Comparison of ENCODE assay signal across 23 cellular contexts in genomic region chr14:105053421-105053820, GRCh38. TPM values are rescaled to one million over a fixed set of nuclear protein-coding genes. Genes with fewer than 3 reads are reported as not detected.
DNase-seq lines count a peak whose midpoint lies in the region; ATAC-seq, FAIRE-seq and TF ChIP-seq lines count a peak whose summit lies in the region.
"Had no signal": no experiment of that assay in that cellular context is flagged by ENCODE, and none has a peak within 500 bp of the region (broad histone marks: within the 10 kb centered on the region; RNA-seq: fewer than 3 reads in every experiment).

No MANE protein-coding gene starts in this region.

- ATAC-seq in activated CD4-positive, alpha-beta T cell treated with anti-CD3 and anti-CD28 coated beads for 36 hours: no peak
- ATAC-seq: PC-3 had no signal

- H3K9me3 Mint-ChIP-seq in activated CD4-positive, alpha-beta T cell treated with anti-CD3 and anti-CD28 coated beads for 36 hours (ENCODE audit: low read depth): no peaks in the 10 kb centered on the region
- H3K9me3 Mint-ChIP-seq in immature natural killer cell: no peaks in the 10 kb centered on the region
- H3K9me3 Mint-ChIP-seq: H9 had no signal

- POLR2A ChIA-PET in activated CD4-positive, alpha-beta T cell treated with anti-CD3 and anti-CD28 coated beads for 36 hours (lab: Charles Lee): interaction anchor here (0.9 kb wide), 1 partner anchor 11 kb away, joined by 3 read pairs; no protein-coding TSS in a partner anchor

- CTCF ChIA-PET in activated CD4-positive, alpha-beta T cell treated with anti-CD3 and anti-CD28 coated beads for 36 hours (lab: Charles Lee): interaction anchor here (0.7 to 1.8 kb wide), 5 partner anchors 8 to 37 kb away, joined by 3 to 6 read pairs (median 3); no protein-coding TSS in a partner anchor

- no peak for TF ChIP-seq POLR2A in H54 (IDR thresholded peaks at IDR 0.05; ENCODE audit: low read depth, low read length)

- no peak for DNase-seq in activated CD4-positive, alpha-beta T cell treated with anti-CD3 and anti-CD28 coated beads for 36 hours
- no peak for DNase-seq in activated CD4-positive, alpha-beta T cell treated with anti-CD3 and anti-CD28 coated beads, Interleukin-2, amount 50 U/mL, for 4 hours
- DNase-seq in D341Med (ENCODE audit: low spot score): peak; percentile 71
- peak; percentile 93 for DNase-seq in NCI-H82 (lab: John Stamatoyannopoulos, UW)
- no peak for DNase-seq in immature natural killer cell
- no peak for DNase-seq in H54 (ENCODE audit: insufficient read length, low spot score)
- no peak for DNase-seq in activated CD8-positive, alpha-beta memory T cell treated with anti-CD3 and anti-CD28 coated beads for 24 hours
- no peak for DNase-seq in substantia nigra (lab: John Stamatoyannopoulos, UW)
- DNase-seq: BE2C, H9, IMR-90, Kasumi-1, MM.1S, NCI-H1105 treated with DMSO at 0.1 percent for 48 hours, NCI-H1694 treated with DMSO at 0.1 percent for 48 hours, NCI-H2107, NCI-H345, NCI-H69, PC-3, SJCRH30 had no signal

- H3K27me3 Mint-ChIP-seq in activated CD4-positive, alpha-beta T cell treated with anti-CD3 and anti-CD28 coated beads for 36 hours: no peaks in the 10 kb centered on the region
- H3K27me3 Mint-ChIP-seq in immature natural killer cell (ENCODE audit: low read depth in 3 of 3): peaks cover 0 to 4% (median 0%) of the 10 kb centered on the region in 3 donors

- no peak overlapping the region for H3K4me3 Mint-ChIP-seq in activated CD4-positive, alpha-beta T cell treated with anti-CD3 and anti-CD28 coated beads for 36 hours
- no peak overlapping the region for H3K4me3 Mint-ChIP-seq in immature natural killer cell
- H3K4me3 Mint-ChIP-seq: H9 had no signal

- no peak for FAIRE-seq in H54 (lab: Jason Lieb, UNC)
- FAIRE-seq: GM19239 had no signal

- no peak overlapping the region for H3K27ac ChIP-seq in substantia nigra (ENCODE audit: low read depth, low read length, poor library complexity, severe bottlenecking)
- H3K27ac ChIP-seq: 22Rv1, RWPE1, SJCRH30 had no signal

- peaks cover 5% of the 10 kb centered on the region for H3K4me1 Mint-ChIP-seq in activated CD4-positive, alpha-beta T cell treated with anti-CD3 and anti-CD28 coated beads for 36 hours
- H3K4me1 Mint-ChIP-seq in immature natural killer cell: peaks cover 6 to 16% of the 10 kb centered on the region in 2 donors

- peaks cover 49% of the 10 kb centered on the region for H3K36me3 Mint-ChIP-seq in activated CD4-positive, alpha-beta T cell treated with anti-CD3 and anti-CD28 coated beads for 36 hours (ENCODE audit: low read depth)
- H3K36me3 Mint-ChIP-seq in immature natural killer cell: peaks cover 22 to 35% (median 25%) of the 10 kb centered on the region in 3 donors

- peak overlapping the region; percentile 16 for H3K27ac Mint-ChIP-seq in activated CD4-positive, alpha-beta T cell treated with anti-CD3 and anti-CD28 coated beads for 36 hours
- H3K27ac Mint-ChIP-seq in immature natural killer cell: peak overlapping the region in 4 of 6 donors; percentile 18 to 68 (median 33)
- H3K27ac Mint-ChIP-seq: H9 had no signal

- intact Hi-C loops in activated CD4-positive, alpha-beta T cell treated with anti-CD3 and anti-CD28 coated beads for 36 hours (cut with DNase I, micrococcal nuclease): no loop called here

RNA-seq across cellular contexts. Expression of gene GPR132, which starts 11.8 kb away (rescaled TPM):
- 10 to 100 TPM; 27.7 to 35.4 TPM for total RNA-seq in activated CD4-positive, alpha-beta T cell treated with anti-CD3 and anti-CD28 coated beads for 36 hours
- polyA plus RNA-seq in immature natural killer cell: 10 to 100 TPM in 1 of 3 donors, 1 to 10 TPM in 2; 5.8 to 25.6 (median 8.4) TPM

RNA-seq across cellular contexts. Expression of gene CDCA4, which starts 32.5 kb away (rescaled TPM):
- total RNA-seq in activated CD4-positive, alpha-beta T cell treated with anti-CD3 and anti-CD28 coated beads for 36 hours: 10 to 100 TPM; 52.0 to 62.7 TPM
- 10 to 100 TPM; 14.5 to 18.3 (median 14.6) TPM for polyA plus RNA-seq in immature natural killer cell

Comparison
In these comparisons a context has a peak if more than half of its experiments do, and no peak if none do; other contexts are left out.
1. DNase-seq: peak in D341Med (single experiment) and NCI-H82 (single experiment); none in activated CD4-positive, alpha-beta T cell treated with anti-CD3 and anti-CD28 coated beads for 36 hours (single experiment), activated CD4-positive, alpha-beta T cell treated with anti-CD3 and anti-CD28 coated beads, Interleukin-2, amount 50 U/mL, for 4 hours (0 of 2), immature natural killer cell (0 of 3), H54 (single experiment), activated CD8-positive, alpha-beta memory T cell treated with anti-CD3 and anti-CD28 coated beads for 24 hours (single experiment) and substantia nigra (0 of 49).